32 cellular contexts compared by ENCODE assay signal in the genomic region with DNA sequence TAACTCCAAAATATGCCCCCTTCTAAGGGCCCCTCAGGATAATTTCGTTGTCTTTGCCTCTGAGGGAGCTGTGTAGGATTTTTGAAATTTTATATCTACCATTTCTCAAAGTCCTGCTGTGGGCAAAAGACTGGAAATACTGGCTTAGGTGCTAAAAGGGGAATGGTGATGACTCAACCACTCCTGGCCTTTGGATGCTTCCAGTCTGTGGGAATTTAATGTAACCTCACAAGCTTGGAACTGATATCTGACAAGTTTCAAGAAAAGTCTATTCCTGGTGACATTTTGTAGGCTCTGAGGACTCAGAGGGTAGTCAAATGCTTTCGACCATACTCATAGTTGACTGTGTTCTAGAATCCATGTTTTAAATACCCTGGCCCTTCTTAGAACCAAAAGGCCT. TPM values are rescaled to one million over a fixed set of nuclear protein-coding genes. Genes with fewer than 3 reads are reported as not detected.
"Had no signal": no experiment of that assay in that cellular context is flagged by ENCODE, and none has a peak within 500 bp of the region (broad histone marks: within the 10 kb centered on the region; RNA-seq: fewer than 3 reads in every experiment).

No MANE protein-coding gene starts in this region.

- H2AFZ ChIP-seq: neural progenitor cell, parathyroid adenoma had no signal

- DNase-seq: naive thymus-derived CD8-positive, alpha-beta T cell; nephron progenitor cell; occipital lobe; ovary; posterior cingulate gyrus; psoas muscle; right cardiac atrium; right lobe of liver; sigmoid colon; spleen; stimulated activated CD4-positive, alpha-beta T cell treated with anti-CD3 and anti-CD28 coated beads, Interleukin-12 subunit alpha, Interleukin-12 subunit beta, amount 100 ng/mL, for 4 hours; stimulated activated CD4-positive, alpha-beta T cell treated with anti-CD3 and anti-CD28 coated beads, Interleukin-1b, Interleukin-23, amount 100 ng/mL, for 48 hours; stimulated activated CD4-positive, alpha-beta T cell treated with anti-CD3 and anti-CD28 coated beads, Interleukin-4, amount 100 ng/mL, for 1 hour; stimulated activated CD4-positive, alpha-beta T cell treated with anti-CD3 and anti-CD28 coated beads, Interleukin-4, amount 100 ng/mL, for 4 hours; stimulated activated CD8-positive, alpha-beta memory T cell treated with anti-CD3 and anti-CD28 coated beads, Interleukin-4, amount 100 ng/mL, for 48 hours; stimulated activated naive CD4-positive, alpha-beta T cell; stimulated activated naive CD8-positive, alpha-beta T cell treated with anti-CD3 and anti-CD28 coated beads, Interleukin-15, amount 100 ng/mL, for 72 hours; stimulated activated naive CD8-positive, alpha-beta T cell treated with anti-CD3 and anti-CD28 coated beads, Interleukin-15, Interleukin-2, amounts not matched to agents 100 U/mL and 50 U/mL, for 24 hours; substantia nigra; testis; tibial artery; transverse colon; upper lobe of left lung had no signal

- H3K36me3 Mint-ChIP-seq: naive thymus-derived CD8-positive, alpha-beta T cell; natural killer cell treated with Interleukin-12 subunit alpha and Interleukin-12 subunit beta and Interleukin-15 and Interleukin-18, amount 100 ng/mL, for 72 hours; stimulated activated memory B cell treated with anti-CD40 and anti-IgM and Interleukin-4, amounts not matched to agents 10 μg/mL and 1 μg/mL and 100 μg/mL, for 72 hours had no signal

- H3K27me3 ChIP-seq: ovary, suprapubic skin, testis, tibial artery, vagina had no signal

- H3K9me3 ChIP-seq: ovary, psoas muscle, right lobe of liver, sigmoid colon, spleen, suprapubic skin, testis, tibial artery, transverse colon, upper lobe of left lung, vagina had no signal

- H3K9me3 Mint-ChIP-seq: natural killer cell treated with Interleukin-12 subunit alpha and Interleukin-12 subunit beta and Interleukin-15 and Interleukin-18, amount 100 ng/mL, for 72 hours; nephron progenitor cell; stimulated activated memory B cell treated with anti-CD40 and anti-IgM and Interleukin-4, amounts not matched to agents 10 μg/mL and 1 μg/mL and 100 μg/mL, for 72 hours; stimulated activated naive CD8-positive, alpha-beta T cell treated with anti-CD3 and anti-CD28 coated beads, Interleukin-15, amount 100 ng/mL, for 72 hours had no signal

- H3K36me3 ChIP-seq: neural progenitor cell, ovary, right lobe of liver, sigmoid colon, spleen, suprapubic skin, tibial artery, transverse colon, upper lobe of left lung, vagina had no signal

- H3K4me3 Mint-ChIP-seq: naive thymus-derived CD8-positive, alpha-beta T cell; natural killer cell treated with Interleukin-12 subunit alpha and Interleukin-12 subunit beta and Interleukin-15 and Interleukin-18, amount 100 ng/mL, for 72 hours; nephron progenitor cell; neural progenitor cell; stimulated activated memory B cell treated with anti-CD40 and anti-IgM and Interleukin-4, amounts not matched to agents 10 μg/mL and 1 μg/mL and 100 μg/mL, for 72 hours; stimulated activated naive CD8-positive, alpha-beta T cell treated with anti-CD3 and anti-CD28 coated beads, Interleukin-15, amount 100 ng/mL, for 72 hours had no signal

- H3K4me3 ChIP-seq: neural progenitor cell, ovary, psoas muscle, right lobe of liver, sigmoid colon, skin epidermis, smooth muscle cell, spleen, suprapubic skin, testis, tibial artery, transverse colon, upper lobe of left lung, vagina had no signal

- H3K79me2 ChIP-seq: parathyroid adenoma had no signal

- H3K4me2 ChIP-seq: neural progenitor cell, smooth muscle cell had no signal

- H3K27ac ChIP-seq: neural progenitor cell, ovary, parathyroid adenoma, psoas muscle, right lobe of liver, sigmoid colon, testis, tibial artery, transverse colon, upper lobe of left lung, vagina had no signal

- H3K9ac ChIP-seq: neural progenitor cell, parathyroid adenoma had no signal

- H3K27ac Mint-ChIP-seq: natural killer cell treated with Interleukin-12 subunit alpha and Interleukin-12 subunit beta and Interleukin-15 and Interleukin-18, amount 100 ng/mL, for 72 hours; nephron progenitor cell; neural progenitor cell; progenitor cell of endocrine pancreas; stimulated activated memory B cell treated with anti-CD40 and anti-IgM and Interleukin-4, amounts not matched to agents 10 μg/mL and 1 μg/mL and 100 μg/mL, for 72 hours; stimulated activated naive CD8-positive, alpha-beta T cell treated with anti-CD3 and anti-CD28 coated beads, Interleukin-15, amount 100 ng/mL, for 72 hours had no signal

RNA-seq across cellular contexts. Expression of a gene that starts 3.4 kb away (rescaled TPM):
- total RNA-seq: naive thymus-derived CD8-positive, alpha-beta T cell; natural killer cell treated with Interleukin-12 subunit alpha and Interleukin-12 subunit beta and Interleukin-15 and Interleukin-18, amount 100 ng/mL, for 72 hours had no signal
- polyA plus RNA-seq: naive thymus-derived CD8-positive, alpha-beta T cell had no signal
